In the genomic region with DNA sequence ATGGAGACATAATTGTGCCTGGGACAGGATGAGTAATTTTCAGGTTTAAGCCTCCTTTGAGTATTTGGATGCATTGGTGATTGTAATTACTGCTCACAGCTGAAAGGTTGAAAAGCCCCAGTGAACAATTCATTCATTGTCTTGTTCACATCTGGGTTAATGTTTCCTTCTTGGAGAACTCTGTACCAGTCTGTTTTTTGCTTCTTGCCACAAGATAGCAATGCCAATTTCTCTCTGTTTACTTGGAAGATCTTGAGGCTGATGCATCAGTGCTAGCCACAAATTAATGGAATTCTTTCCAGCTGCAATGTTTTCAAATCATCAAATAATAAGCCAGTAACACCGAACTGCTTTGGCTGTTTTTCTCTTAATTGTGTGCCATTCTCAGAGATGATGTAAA, we compare ENCODE assay signal across 16 cellular contexts.
"Had no signal": no experiment of that assay in that cellular context is flagged by ENCODE, and none has a peak within 500 bp of the region (broad histone marks: within the 10 kb centered on the region; RNA-seq: fewer than 3 reads in every experiment).

No MANE protein-coding gene starts in this region.

- H3K27me3 Mint-ChIP-seq: activated naive CD4-positive, alpha-beta T cell treated with anti-CD3 and anti-CD28 coated beads, Interleukin-2, amount 50 U/mL, for 24 hours; naive thymus-derived CD4-positive, alpha-beta T cell had no signal

- ATAC-seq: activated T-cell treated with anti-CD3 and anti-CD28 coated beads, Interleukin-2, amount 50 U/mL, for 72 hours; left ventricle myocardium superior; naive thymus-derived CD4-positive, alpha-beta T cell had no signal

- H3K4me1 Mint-ChIP-seq: activated naive CD4-positive, alpha-beta T cell treated with anti-CD3 and anti-CD28 coated beads, Interleukin-2, amount 50 U/mL, for 24 hours; naive thymus-derived CD4-positive, alpha-beta T cell had no signal

- H3K36me3 Mint-ChIP-seq: activated naive CD4-positive, alpha-beta T cell treated with anti-CD3 and anti-CD28 coated beads, Interleukin-2, amount 50 U/mL, for 24 hours; naive thymus-derived CD4-positive, alpha-beta T cell had no signal

- H3K27ac Mint-ChIP-seq: activated naive CD4-positive, alpha-beta T cell treated with anti-CD3 and anti-CD28 coated beads, Interleukin-2, amount 50 U/mL, for 24 hours; activated T-cell treated with anti-CD3 and anti-CD28 coated beads, Interleukin-2, amount 50 U/mL, for 72 hours; naive thymus-derived CD4-positive, alpha-beta T cell had no signal

- H3K4me3 Mint-ChIP-seq: activated naive CD4-positive, alpha-beta T cell treated with anti-CD3 and anti-CD28 coated beads, Interleukin-2, amount 50 U/mL, for 24 hours; activated T-cell treated with anti-CD3 and anti-CD28 coated beads, Interleukin-2, amount 50 U/mL, for 72 hours; naive thymus-derived CD4-positive, alpha-beta T cell had no signal

- DNase-seq: activated CD4-positive, alpha-beta T cell treated with anti-CD3 and anti-CD28 coated beads, Interleukin-2, amount 50 U/mL, for 4 hours; activated gamma-delta T cell; activated T-cell treated with anti-CD3 and anti-CD28 coated beads, Interleukin-2, amount 50 U/mL, for 72 hours; effector CD8-positive, alpha-beta T cell; left ventricle myocardium superior; mesendoderm; naive thymus-derived CD4-positive, alpha-beta T cell; ovary; stimulated activated CD4-positive, alpha-beta T cell treated with anti-CD3 and anti-CD28 coated beads, Interleukin-12 subunit alpha, Interleukin-12 subunit beta, amount 100 ng/mL, for 4 hours; stimulated activated CD4-positive, alpha-beta T cell treated with anti-CD3 and anti-CD28 coated beads, Interleukin-1b, Interleukin-23, amount 100 ng/mL, for 48 hours; stimulated activated CD8-positive, alpha-beta memory T cell treated with anti-CD3 and anti-CD28 coated beads, Interleukin-4, amount 100 ng/mL, for 48 hours; stimulated activated naive CD4-positive, alpha-beta T cell treated with Interleukin-2 at 50 U/mL for 16 hours; T-helper 2 cell; trophoblast cell; WERI-Rb-1 had no signal
